ENCODE assay signal across 21 cellular contexts in the genomic region with DNA sequence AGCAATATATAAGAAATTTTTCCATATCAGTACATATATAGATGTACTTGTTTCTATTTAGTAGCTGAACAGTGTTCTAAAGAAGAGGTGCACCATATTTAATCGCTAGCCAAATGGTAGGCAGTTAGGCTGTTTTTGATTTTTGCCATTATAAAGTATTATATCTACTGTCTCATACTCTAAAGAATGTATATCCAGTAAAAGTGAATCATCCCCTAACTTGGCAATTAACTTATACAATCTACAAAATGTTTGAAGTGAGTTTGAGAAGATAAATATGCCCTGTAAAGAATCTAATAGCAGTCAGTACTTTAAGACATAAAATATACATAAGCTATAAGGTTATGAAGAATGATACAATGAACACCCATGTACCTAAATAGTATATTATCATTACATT.
"Had no signal": no experiment of that assay in that cellular context is flagged by ENCODE, and none has a peak within 500 bp of the region (broad histone marks: within the 10 kb centered on the region; RNA-seq: fewer than 3 reads in every experiment).

No MANE protein-coding gene starts in this region.

- H3K36me3 ChIP-seq: transverse colon had no signal

- H3K9me3 ChIP-seq: esophagus squamous epithelium, neutrophil, right lobe of liver, suprapubic skin, transverse colon, vagina had no signal

- H3K9ac ChIP-seq: parathyroid adenoma had no signal

- H2AFZ ChIP-seq: parathyroid adenoma had no signal

- H3K4me1 ChIP-seq: esophagus squamous epithelium, parathyroid adenoma, right lobe of liver had no signal

- H3K4me3 ChIP-seq: coronary artery, esophagus squamous epithelium, lung, right lobe of liver, suprapubic skin, transverse colon, vagina had no signal

- DNase-seq: effector memory CD8-positive, alpha-beta T cell; erythroblast; esophagus squamous epithelium; hypothalamus; immature natural killer cell; kidney; natural killer cell; right lobe of liver; small intestine; stimulated activated CD4-positive, alpha-beta T cell treated with anti-CD3 and anti-CD28 coated beads, Interleukin-15, amount 100 ng/mL, for 24 hours; stimulated activated CD4-positive, alpha-beta T cell treated with anti-CD3 and anti-CD28 coated beads, Interleukin-2, amount 100 ng/mL, for 48 hours; stimulated activated naive B cell treated with anti-CD40 and anti-IgM and Interleukin-4, amounts not matched to agents 10 μg/mL and 1 μg/mL and 100 μg/mL, for 72 hours; stimulated activated naive CD8-positive, alpha-beta T cell treated with anti-CD3 and anti-CD28 coated beads, Interleukin-15, amount 100 ng/mL, for 72 hours; transverse colon had no signal

- H3K27me3 ChIP-seq: esophagus squamous epithelium, neutrophil, right lobe of liver, suprapubic skin, transverse colon, vagina had no signal

- H3K27ac ChIP-seq: coronary artery, esophagus squamous epithelium, neutrophil, parathyroid adenoma, right lobe of liver, suprapubic skin, transverse colon, vagina had no signal

- H3K79me2 ChIP-seq: parathyroid adenoma had no signal

- ATAC-seq: effector memory CD8-positive, alpha-beta T cell; left lobe of liver; natural killer cell; right lobe of liver; stimulated activated naive B cell treated with anti-CD40 and anti-IgM and Interleukin-4, amounts not matched to agents 10 μg/mL and 1 μg/mL and 100 μg/mL, for 72 hours; stimulated activated naive CD8-positive, alpha-beta T cell treated with anti-CD3 and anti-CD28 coated beads, Interleukin-15, amount 100 ng/mL, for 72 hours had no signal
